ENCODE assay signal across 8 cellular contexts in genomic region chr6:105452924-105453756, GRCh38. TPM values are rescaled to one million over a fixed set of nuclear protein-coding genes. Genes with fewer than 3 reads are reported as not detected.
DNase-seq lines count a peak whose midpoint lies in the region; ATAC-seq and TF ChIP-seq lines count a peak whose summit lies in the region.

No MANE protein-coding gene starts in this region.

- peak; percentile 85 for DNase-seq in activated CD8-positive, alpha-beta T cell treated with anti-CD3 and anti-CD28 coated beads for 36 hours
- DNase-seq in mucosa of gallbladder (ENCODE audit: low spot score) (peak; percentile 27), lower leg skin (ENCODE audit: low spot score in 2 of 2) (no peak), cerebellar nuclear complex (lab: John Stamatoyannopoulos, UW) (no peak), osteocyte (ENCODE audit: extremely low spot score, unreplicated experiment) (no peak)

- TF ChIP-seq POLR2A in lower leg skin (IDR thresholded peaks at IDR 0.05), result no peak

- H3K4me3 ChIP-seq in lower leg skin (ENCODE audit: low read depth, poor library complexity, severe bottlenecking), result no peak overlapping the region

- POLR2A ChIA-PET in activated CD8-positive, alpha-beta T cell treated with anti-CD3 and anti-CD28 coated beads for 36 hours (lab: Charles Lee), result interaction anchor here (0.9 to 1.0 kb wide), 2 partner anchors 31 to 357 kb away, joined by 3 read pairs; no protein-coding TSS in a partner anchor

- H3K4me3 Mint-ChIP-seq in activated CD8-positive, alpha-beta T cell treated with anti-CD3 and anti-CD28 coated beads for 36 hours, result peak overlapping the region; percentile 74
- H3K4me3 Mint-ChIP-seq in osteocyte (ENCODE audit: unreplicated experiment), result no peak overlapping the region

- CTCF ChIA-PET in activated CD8-positive, alpha-beta T cell treated with anti-CD3 and anti-CD28 coated beads for 36 hours (lab: Charles Lee), result interaction anchor here (0.7 to 3.4 kb wide), 6 partner anchors 9 to 541 kb away, joined by 3 to 22 read pairs (median 3); partner anchors contain the start of gene PREP

- WGBS in lower leg skin, 2 donors, result 58 to 62% methylated on average over 8 of the region's 8 CpGs

- H3K4me1 Mint-ChIP-seq in activated CD8-positive, alpha-beta T cell treated with anti-CD3 and anti-CD28 coated beads for 36 hours (ENCODE audit: low read depth), result peaks cover 33% of the 10 kb centered on the region
- no peaks in the 10 kb centered on the region for H3K4me1 Mint-ChIP-seq in osteocyte (ENCODE audit: unreplicated experiment)

- intact Hi-C loops in activated CD8-positive, alpha-beta T cell treated with anti-CD3 and anti-CD28 coated beads for 36 hours (cut with micrococcal nuclease), result no loop called here
- intact Hi-C loops in lower leg skin (cut with DNase I; ENCODE audit: low total_unique reads), result no loop called here

- H3K9me3 Mint-ChIP-seq in activated CD8-positive, alpha-beta T cell treated with anti-CD3 and anti-CD28 coated beads for 36 hours, result no peaks in the 10 kb centered on the region
- H3K9me3 Mint-ChIP-seq in osteocyte (ENCODE audit: unreplicated experiment), result no peaks in the 10 kb centered on the region

- ATAC-seq in GM18517 (IDR thresholded peaks at IDR 0.05; ENCODE audit: unreplicated experiment) (peak; percentile 73), HG03064 (IDR thresholded peaks at IDR 0.05; ENCODE audit: low read depth, unreplicated experiment) (peak; percentile 72), HG02970 (IDR thresholded peaks at IDR 0.05; ENCODE audit: low FRiP score, unreplicated experiment) (no peak)
- ATAC-seq in activated CD8-positive, alpha-beta T cell treated with anti-CD3 and anti-CD28 coated beads for 36 hours, result peak; percentile 94

- no peaks in the 10 kb centered on the region for H3K27me3 Mint-ChIP-seq in activated CD8-positive, alpha-beta T cell treated with anti-CD3 and anti-CD28 coated beads for 36 hours
- H3K27me3 Mint-ChIP-seq in osteocyte (ENCODE audit: unreplicated experiment), result peaks cover 2% of the 10 kb centered on the region

- peaks cover 4% of the 10 kb centered on the region for H3K36me3 Mint-ChIP-seq in activated CD8-positive, alpha-beta T cell treated with anti-CD3 and anti-CD28 coated beads for 36 hours (ENCODE audit: low read depth)
- H3K36me3 Mint-ChIP-seq in osteocyte (ENCODE audit: unreplicated experiment), result no peaks in the 10 kb centered on the region

- H3K27ac Mint-ChIP-seq in activated CD8-positive, alpha-beta T cell treated with anti-CD3 and anti-CD28 coated beads for 36 hours, result peak overlapping the region; percentile 85
- no peak overlapping the region for H3K27ac Mint-ChIP-seq in osteocyte (ENCODE audit: unreplicated experiment)

- TF ChIP-seq CTCF in activated CD8-positive, alpha-beta T cell treated with anti-CD3 and anti-CD28 coated beads for 36 hours (IDR thresholded peaks at IDR 0.05), result no peak
- TF ChIP-seq CTCF in lower leg skin (IDR thresholded peaks at IDR 0.05), result no peak
- TF ChIP-seq CTCF in osteocyte (IDR thresholded peaks at IDR 0.05), result no peak

RNA-seq across cellular contexts. Expression of gene PREP, which starts 50.3 kb away (rescaled TPM):
- 10 to 100 TPM; 46.4 to 46.9 TPM for total RNA-seq in activated CD8-positive, alpha-beta T cell treated with anti-CD3 and anti-CD28 coated beads for 36 hours
- total RNA-seq in mucosa of gallbladder, result 22.1 TPM
- total RNA-seq in lower leg skin, result 10 to 100 TPM; 33.9 to 39.1 (median 35.1) TPM
- total RNA-seq in osteocyte, result 35.7 and 36.9 TPM in 2 replicates

Comparison
In these comparisons a context has a peak if more than half of its experiments do, and no peak if none do; other contexts are left out.
1. DNase-seq: peak in activated CD8-positive, alpha-beta T cell treated with anti-CD3 and anti-CD28 coated beads for 36 hours (single experiment) and mucosa of gallbladder (single experiment); none in lower leg skin (0 of 2), cerebellar nuclear complex (0 of 2) and osteocyte (single experiment).